ENCODE assay signal across 23 cellular contexts in genomic region chr2:79857888-79858287, GRCh38.
"Had no signal": no experiment of that assay in that cellular context is flagged by ENCODE, and none has a peak within 500 bp of the region (broad histone marks: within the 10 kb centered on the region; RNA-seq: fewer than 3 reads in every experiment).

No MANE protein-coding gene starts in this region.

- H3K27ac ChIP-seq: colonic mucosa, coronary artery, dorsolateral prefrontal cortex, epithelial cell of prostate, esophagus squamous epithelium, foreskin keratinocyte, gastrocnemius medialis, gastroesophageal sphincter, heart left ventricle, heart right ventricle had no signal

- H3K4me1 ChIP-seq: colonic mucosa, esophagus squamous epithelium, foreskin keratinocyte, gastrocnemius medialis, gastroesophageal sphincter, heart left ventricle, heart right ventricle had no signal

- H3K9me3 ChIP-seq: colonic mucosa, esophagus squamous epithelium, gastrocnemius medialis, gastroesophageal sphincter, heart left ventricle, heart right ventricle had no signal

- H3K4me3 ChIP-seq: colonic mucosa, coronary artery, dorsolateral prefrontal cortex, esophagus squamous epithelium, gastrocnemius medialis, gastroesophageal sphincter, heart left ventricle, heart right ventricle had no signal

- DNase-seq: colonic mucosa; cortex of kidney; dermis blood vessel endothelial cell; dorsolateral prefrontal cortex; effector CD4-positive, alpha-beta T cell; effector CD8-positive, alpha-beta T cell; effector memory CD4-positive, alpha-beta T cell; effector memory CD8-positive, alpha-beta T cell; endodermal cell; erythroblast; esophagus squamous epithelium; foreskin fibroblast; foreskin keratinocyte; foreskin melanocyte; gastrocnemius medialis; glutamatergic neuron; head of caudate nucleus; heart left ventricle; heart right ventricle had no signal

- ATAC-seq: effector memory CD8-positive, alpha-beta T cell; esophagus mucosa; foreskin keratinocyte; gastrocnemius medialis; gastroesophageal sphincter; heart left ventricle; heart right ventricle had no signal

- H3K36me3 ChIP-seq: colonic mucosa, esophagus squamous epithelium, gastrocnemius medialis, gastroesophageal sphincter, heart left ventricle, heart right ventricle had no signal

- H3K27me3 ChIP-seq: colonic mucosa, dorsolateral prefrontal cortex, esophagus squamous epithelium, foreskin keratinocyte, gastrocnemius medialis had no signal
